8 cellular contexts compared by ENCODE assay signal in the genomic region with DNA sequence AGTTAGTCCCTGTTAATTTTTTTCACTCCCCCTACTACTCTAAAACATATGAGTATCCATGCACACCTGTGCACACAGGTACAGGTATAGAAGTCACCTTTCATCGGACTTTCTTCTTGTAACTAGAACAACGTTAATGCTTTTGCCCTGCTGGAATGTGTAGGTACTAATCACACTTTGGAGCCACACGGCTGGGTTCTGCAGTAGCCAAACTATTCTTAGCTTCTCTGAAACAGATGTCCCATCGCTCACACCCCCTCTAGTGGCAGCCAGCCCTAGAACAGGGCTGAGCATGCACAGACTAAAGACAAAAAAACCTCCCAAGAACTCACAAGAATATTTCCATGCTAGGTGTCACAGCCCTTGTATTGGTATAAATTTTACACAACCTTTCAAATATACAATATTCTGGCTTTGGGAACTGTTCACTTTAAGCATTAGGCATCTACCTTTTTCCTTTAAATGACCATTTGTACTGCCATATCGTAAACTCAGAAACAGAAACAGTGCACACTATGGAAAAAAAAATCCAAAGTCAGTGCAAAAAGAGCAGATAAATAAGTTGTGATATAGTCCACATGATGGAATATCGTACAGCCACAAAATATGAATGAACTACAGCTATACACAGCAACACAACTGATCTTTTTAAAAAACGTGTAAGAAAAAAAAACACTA.
DNase-seq lines count a peak whose midpoint lies in the region; ATAC-seq and TF ChIP-seq lines count a peak whose summit lies in the region.

No MANE protein-coding gene starts in this region.

- DNase-seq in NCI-H82 treated with DMSO at 0.1 percent for 48 hours (lab: John Stamatoyannopoulos, UW; ENCODE audit: unreplicated experiment): peak; percentile 35
- DNase-seq in activated CD8-positive, alpha-beta memory T cell treated with anti-CD3 and anti-CD28 coated beads, Interleukin-2, amount 50 U/mL, for 48 hours: peak; percentile 70

- TF ChIP-seq CTCF in C4-2B (conservative IDR thresholded peaks at IDR 0.05) (peak; percentile 97), nephron (IDR thresholded peaks at IDR 0.05; ENCODE audit: unreplicated experiment in 3 of 3) (peak; percentile 77 to 82 (median 80))

- H3K27ac Mint-ChIP-seq in nephron: peak overlapping the region in 1 of 3 experiments; percentile 3

- H3K27ac ChIP-seq in C4-2B: no peak overlapping the region
- peak overlapping the region; percentile 84 for H3K27ac ChIP-seq in temporal lobe (ENCODE audit: low read depth, low read length)

- ATAC-seq in GM19035 (IDR thresholded peaks at IDR 0.05; ENCODE audit: unreplicated experiment): peak; percentile 79
- peak; percentile 88 for ATAC-seq in HG03103 (IDR thresholded peaks at IDR 0.05; ENCODE audit: low read depth, unreplicated experiment)
- peak; percentile 87 for ATAC-seq in esophagus mucosa

- H3K27me3 Mint-ChIP-seq in nephron (ENCODE audit: low read depth): no peaks in the 10 kb centered on the region

- H3K9me3 Mint-ChIP-seq in nephron: no peaks in the 10 kb centered on the region

- H3K4me3 Mint-ChIP-seq in nephron: no peak overlapping the region

- peaks cover 41% of the 10 kb centered on the region for H3K4me1 Mint-ChIP-seq in nephron

- no peaks in the 10 kb centered on the region for H3K36me3 Mint-ChIP-seq in nephron (ENCODE audit: low read depth)
